ENCODE assay signal across 30 cellular contexts in genomic region chr10:98814459-98814858, GRCh38.
"Had no signal": no experiment of that assay in that cellular context is flagged by ENCODE, and none has a peak within 500 bp of the region (broad histone marks: within the 10 kb centered on the region; RNA-seq: fewer than 3 reads in every experiment).

No MANE protein-coding gene starts in this region.

- H3K9me3 ChIP-seq: adrenal gland, ascending aorta, body of pancreas, breast epithelium had no signal

- H3K27ac ChIP-seq: adrenal gland, ascending aorta, body of pancreas, brain microvascular endothelial cell, breast epithelium, cardiac muscle cell had no signal

- ATAC-seq: activated naive CD4-positive, alpha-beta T cell treated with anti-CD3 and anti-CD28 coated beads, Interleukin-2, amount 50 U/mL, for 72 hours; activated naive CD8-positive, alpha-beta T cell treated with anti-CD3 and anti-CD28 coated beads, Interleukin-2, amount 50 U/mL, for 24 hours; activated T-cell treated with anti-CD3 and anti-CD28 coated beads, Interleukin-2, amount 50 U/mL, for 4 hours; activated T-cell treated with anti-CD3 and anti-CD28 coated beads, Interleukin-2, amount 50 U/mL, for 72 hours; activated T-helper 17 cell treated with anti-CD3 and anti-CD28 coated beads, Interleukin-2, amount 50 U/mL, for 72 hours; body of pancreas had no signal

- H3K27me3 ChIP-seq: adrenal gland, ascending aorta, body of pancreas, brain microvascular endothelial cell, breast epithelium, cardiac muscle cell had no signal

- H3K4me3 ChIP-seq: adrenal gland, ascending aorta, body of pancreas, breast epithelium, cardiac muscle cell had no signal

- DNase-seq: activated effector memory CD4-positive, alpha-beta T cell treated with anti-CD3 and anti-CD28 coated beads, Interleukin-2, amount 50 U/mL, for 16 hours; activated effector memory CD4-positive, alpha-beta T cell treated with Interleukin-2 at 50 U/mL for 16 hours; activated gamma-delta T cell; activated gamma-delta T cell treated with Interleukin-2 at 50 U/mL for 16 hours; activated naive CD4-positive, alpha-beta T cell; activated naive CD4-positive, alpha-beta T cell treated with anti-CD3 and anti-CD28 coated beads for 36 hours; activated naive CD4-positive, alpha-beta T cell treated with anti-CD3 and anti-CD28 coated beads, Interleukin-2, amount 10 ng/mL, durations not matched to agents 7 days and 5 days; activated naive CD4-positive, alpha-beta T cell treated with anti-CD3 and anti-CD28 coated beads, Interleukin-2, amount 50 U/mL, for 16 hours; activated naive CD4-positive, alpha-beta T cell treated with Interleukin-2 at 50 U/mL for 16 hours; activated naive CD8-positive, alpha-beta T cell treated with anti-CD3 and anti-CD28 coated beads for 36 hours; activated naive CD8-positive, alpha-beta T cell treated with anti-CD3 and anti-CD28 coated beads, Interleukin-2, amount 10 ng/mL, durations not matched to agents 7 days and 5 days; activated naive CD8-positive, alpha-beta T cell treated with anti-CD3 and anti-CD28 coated beads, Interleukin-2, amount 50 U/mL, for 24 hours; activated T-cell treated with anti-CD3 and anti-CD28 coated beads, Interleukin-2, amount 50 U/mL, for 24 hours; activated T-cell treated with anti-CD3 and anti-CD28 coated beads, Interleukin-2, amount 50 U/mL, for 4 hours; activated T-cell treated with anti-CD3 and anti-CD28 coated beads, Interleukin-2, amount 50 U/mL, for 48 hours; activated T-cell treated with anti-CD3 and anti-CD28 coated beads, Interleukin-2, amount 50 U/mL, for 72 hours; adrenal gland; amniotic stem cell; amygdala; aorta; body of pancreas; brain microvascular endothelial cell; caudate nucleus; central memory CD4-positive, alpha-beta T cell; cerebellar nuclear complex had no signal

- H3K36me3 ChIP-seq: adrenal gland, ascending aorta, brain microvascular endothelial cell, breast epithelium, cardiac muscle cell had no signal

- H3K4me1 ChIP-seq: adrenal gland, ascending aorta, body of pancreas, breast epithelium had no signal
